20 cellular contexts compared by ENCODE assay signal in the genomic region with DNA sequence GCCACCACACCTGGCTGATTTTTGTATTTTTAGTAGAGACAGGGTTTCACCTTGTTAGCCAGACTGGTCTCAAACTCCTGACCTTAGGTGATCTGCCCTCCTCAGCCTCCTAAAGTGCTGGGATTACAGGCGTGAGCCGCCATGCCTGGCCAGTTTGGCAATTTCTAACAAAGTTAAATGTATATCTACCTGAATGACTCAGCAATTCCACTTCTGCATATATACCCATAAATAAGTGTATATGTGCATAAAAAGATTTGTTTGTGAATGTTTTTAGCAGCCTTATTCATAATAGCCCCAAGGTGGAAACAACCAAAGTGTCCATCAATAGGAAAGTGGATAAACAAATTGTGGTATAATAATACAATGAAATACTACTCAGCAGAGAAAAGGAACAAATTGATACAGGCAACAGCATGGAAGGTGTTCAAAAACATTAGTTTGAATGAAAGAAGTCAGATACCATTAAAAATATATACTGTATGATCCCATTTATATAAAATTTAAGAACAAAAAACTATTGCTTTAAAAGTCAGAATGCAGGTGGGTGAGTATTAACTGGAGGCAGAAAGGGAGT. TPM values are rescaled to one million over a fixed set of nuclear protein-coding genes. Genes with fewer than 3 reads are reported as not detected.
DNase-seq lines count a peak whose midpoint lies in the region; ATAC-seq, FAIRE-seq and TF ChIP-seq lines count a peak whose summit lies in the region.
"Had no signal": no experiment of that assay in that cellular context is flagged by ENCODE, and none has a peak within 500 bp of the region (broad histone marks: within the 10 kb centered on the region; RNA-seq: fewer than 3 reads in every experiment).

No MANE protein-coding gene starts in this region.

- H3K27ac ChIP-seq in HepG2 (ENCODE audit: extremely low read length, insufficient read depth, low read length) = no peak overlapping the region
- no peak overlapping the region for H3K27ac ChIP-seq in right lobe of liver
- no peak overlapping the region for H3K27ac ChIP-seq in K562 (ENCODE audit: extremely low read depth, low read depth, low read length)
- no peak overlapping the region for H3K27ac ChIP-seq in trophoblast cell (ENCODE audit: low read depth, low read length)
- H3K27ac ChIP-seq: 22Rv1, GM23248 had no signal

- H3K4ac ChIP-seq in trophoblast cell (ENCODE audit: low read depth, low read length) = no peak overlapping the region

- H4K91ac ChIP-seq in trophoblast cell (ENCODE audit: low read depth, low read length) = peak overlapping the region; percentile 11

- BruUV-seq in HepG2 (replicated peaks; lab: Mats Ljungman, UMichigan) (no TSS peak), K562 (replicated peaks; lab: Mats Ljungman, UMichigan) (no TSS peak)

- WGBS in HepG2 (ENCODE audit: low lambda C conversion rate) = 24% methylated on average over 2 of the region's 2 CpGs
- 95% methylated on average over 2 of the region's 2 CpGs for WGBS in right lobe of liver (ENCODE audit: insufficient coverage, low coverage, low lambda C conversion rate, missing lambda C conversion rate)
- 70% methylated on average over 2 of the region's 2 CpGs for WGBS in K562 (ENCODE audit: insufficient coverage, low coverage, missing lambda C conversion rate)
- no CpG with 5 or more reads among the region's 2 CpGs for WGBS in trophoblast cell (ENCODE audit: extremely low coverage, insufficient coverage, insufficient read length)

- H2BK12ac ChIP-seq in trophoblast cell (ENCODE audit: low read length) = no peak overlapping the region

- no peak overlapping the region for H2BK5ac ChIP-seq in trophoblast cell (ENCODE audit: low read depth, low read length, poor library complexity)

- CTCF ChIA-PET in HepG2 (lab: Yijun Ruan, JAX; ENCODE audit: low intra/inter-chr PET ratio, low total read pairs) = no interaction called here
- CTCF ChIA-PET in K562 (lab: Yijun Ruan, JAX; ENCODE audit: low intra/inter-chr PET ratio) = no interaction called here

- TF ChIP-seq CTCF in HepG2 (CRISPR knock-in tag; IDR thresholded peaks at IDR 0.05) (no peak), right lobe of liver (IDR thresholded peaks at IDR 0.05) (no peak), K562 (IDR thresholded peaks at IDR 0.05 in 2 of 3, conservative IDR thresholded peaks at IDR 0.05 in 1 of 3; ENCODE audit: insufficient read depth in 2 of 3, low read depth in 1 of 3, low read length in 3 of 3) (no peak)

- H3K79me2 ChIP-seq in HepG2 (ENCODE audit: insufficient read depth, low read length) (no peaks in the 10 kb centered on the region), K562 (ENCODE audit: control insufficient read depth, insufficient read depth, low read length) (no peaks in the 10 kb centered on the region), trophoblast cell (ENCODE audit: control insufficient read depth, insufficient read depth, low read length, poor library complexity) (no peaks in the 10 kb centered on the region)

- FAIRE-seq in HepG2 (lab: Jason Lieb, UNC) (no peak), K562 (lab: Jason Lieb, UNC) (no peak)
- FAIRE-seq: GM19239, H1 had no signal

- TF ChIP-seq POLR2A in HepG2 (IDR thresholded peaks at IDR 0.05; ENCODE audit: insufficient read depth in 1 of 2, low read depth in 2 of 2, low read length in 2 of 2) (no peak), right lobe of liver (IDR thresholded peaks at IDR 0.05) (no peak), K562 (conservative IDR thresholded peaks at IDR 0.05) (no peak)

- POLR2A ChIA-PET in HepG2 (lab: Yijun Ruan, JAX) = no interaction called here
- POLR2A ChIA-PET in K562 (lab: Yijun Ruan, JAX) = no interaction called here

- TF ChIP-seq EP300 in HepG2 (IDR thresholded peaks at IDR 0.05; ENCODE audit: low read depth in 2 of 2, low read length in 2 of 2) = no peak
- no peak for TF ChIP-seq EP300 in HepG2 (CRISPR knock-in tag; IDR thresholded peaks at IDR 0.05; ENCODE audit: borderline replicate concordance)
- TF ChIP-seq EP300 in K562 (IDR thresholded peaks at IDR 0.05; ENCODE audit: low read length) = no peak

- H3K4me1 ChIP-seq in HepG2 (ENCODE audit: insufficient read depth, low read length) (peaks cover 8% of the 10 kb centered on the region), right lobe of liver (no peaks in the 10 kb centered on the region), K562 (replicated peaks in 1 of 2; ENCODE audit: control insufficient read depth in 2 of 2, insufficient read depth in 2 of 2, low read length in 2 of 2) (peaks cover 8 to 12% of the 10 kb centered on the region in 2 experiments; a peak in 3 of 5 replicates), trophoblast cell (ENCODE audit: control insufficient read depth in 1 of 2, insufficient read depth in 2 of 2, low read length in 2 of 2) (peaks cover 0 to 2% of the 10 kb centered on the region in 2 experiments), HAP-1 (no peaks in the 10 kb centered on the region)

- H3K27me3 ChIP-seq in HepG2 (ENCODE audit: control insufficient read depth in 1 of 2, insufficient read depth in 2 of 2, low read length in 2 of 2) (no peaks in the 10 kb centered on the region), right lobe of liver (no peaks in the 10 kb centered on the region), K562 (ENCODE audit: control insufficient read depth in 2 of 2, insufficient read depth in 2 of 2, low read length in 2 of 2) (no peaks in the 10 kb centered on the region), trophoblast cell (ENCODE audit: insufficient read depth, low read length) (no peaks in the 10 kb centered on the region), HAP-1 (ENCODE audit: low read depth) (no peaks in the 10 kb centered on the region)

- no peak overlapping the region for H3K23ac ChIP-seq in trophoblast cell (ENCODE audit: low read length)

- H3K36me3 ChIP-seq in HepG2 (replicated peaks in 1 of 2; ENCODE audit: control insufficient read depth in 1 of 2, insufficient read depth in 2 of 2, low read length in 2 of 2) (no peaks in the 10 kb centered on the region), right lobe of liver (no peaks in the 10 kb centered on the region), K562 (ENCODE audit: control insufficient read depth, insufficient read depth, low read length) (no peaks in the 10 kb centered on the region), trophoblast cell (ENCODE audit: control insufficient read depth in 1 of 2, insufficient read depth in 2 of 2, low read length in 2 of 2) (no peaks in the 10 kb centered on the region), HAP-1 (replicated peaks) (no peaks in the 10 kb centered on the region)

- no peak overlapping the region for H2AK5ac ChIP-seq in trophoblast cell (ENCODE audit: low read length)

- H3K14ac ChIP-seq in trophoblast cell (ENCODE audit: low read length) = no peak overlapping the region

- no peaks in the 10 kb centered on the region for H3K79me1 ChIP-seq in trophoblast cell (ENCODE audit: low read length)

- no peak overlapping the region for H2AFZ ChIP-seq in HepG2 (ENCODE audit: low read length)
- no peak overlapping the region for H2AFZ ChIP-seq in K562 (ENCODE audit: low read depth, low read length)
- H2AFZ ChIP-seq in trophoblast cell (ENCODE audit: insufficient read depth, low read length, poor library complexity) = no peak overlapping the region
- H2AFZ ChIP-seq: GM23248 had no signal

- H3K4me2 ChIP-seq in HepG2 (ENCODE audit: low read depth, low read length) = no peak overlapping the region
- no peak overlapping the region for H3K4me2 ChIP-seq in K562 (ENCODE audit: insufficient read depth, low read length)
- H3K4me2 ChIP-seq in trophoblast cell (ENCODE audit: low read length) = no peak overlapping the region

- H3K9me3 ChIP-seq in HepG2 (ENCODE audit: low read length) (no peaks in the 10 kb centered on the region), right lobe of liver (no peaks in the 10 kb centered on the region), K562 (replicated peaks; ENCODE audit: control insufficient read depth, insufficient read depth, low read depth, low read length) (no peaks in the 10 kb centered on the region), trophoblast cell (ENCODE audit: insufficient read depth, low read depth, low read length) (no peaks in the 10 kb centered on the region), HAP-1 (no peaks in the 10 kb centered on the region)

- H3K4me3 ChIP-seq in HepG2 (replicated peaks in 1 of 3; ENCODE audit: insufficient read depth in 1 of 3, low read depth in 2 of 3, low read length in 3 of 3) = no peak overlapping the region
- H3K4me3 ChIP-seq in right lobe of liver = no peak overlapping the region
- no peak overlapping the region for H3K4me3 ChIP-seq in K562
- H3K4me3 ChIP-seq in trophoblast cell (ENCODE audit: low read depth, low read length) = no peak overlapping the region
- H3K4me3 ChIP-seq in HAP-1 = no peak overlapping the region
- H3K4me3 ChIP-seq: GM23248 had no signal

- no peak overlapping the region for H2BK120ac ChIP-seq in trophoblast cell (ENCODE audit: insufficient read depth, low read length, poor library complexity)

- H4K8ac ChIP-seq in trophoblast cell (ENCODE audit: low read depth, low read length) = no peak overlapping the region

- no peak overlapping the region for H4K12ac ChIP-seq in trophoblast cell (ENCODE audit: low read depth, low read length)

- ATAC-seq in HepG2 (no peak), right lobe of liver (no peak), K562 (no peak)
- ATAC-seq: HCT116 had no signal

- H3K18ac ChIP-seq in trophoblast cell (ENCODE audit: low read length) = no peak overlapping the region

- no peaks in the 10 kb centered on the region for H4K20me1 ChIP-seq in HepG2 (ENCODE audit: insufficient read depth, low read length)
- no peaks in the 10 kb centered on the region for H4K20me1 ChIP-seq in K562 (replicated peaks; ENCODE audit: control insufficient read depth, insufficient read depth, low read length)

- in situ Hi-C loops in HepG2 (cut with HindIII; ENCODE audit: extremely low pct_ligation_motif_present, low pct_unique_long_range_greater_than_20kb) = no loop called here
- in situ Hi-C loops in K562 (cut with MboI) = no loop called here
- in situ Hi-C loops in HAP-1 (cut with MboI; ENCODE audit: low sequenced_read_pairs) = no loop called here

- H3K9ac ChIP-seq in HepG2 (ENCODE audit: insufficient read depth, low read depth, low read length) (no peak overlapping the region), K562 (ENCODE audit: insufficient read depth in 1 of 2, low read depth in 2 of 2, low read length in 2 of 2) (no peak overlapping the region), trophoblast cell (ENCODE audit: low read length) (no peak overlapping the region)
- H3K9ac ChIP-seq: GM23248 had no signal

- no peaks in the 10 kb centered on the region for H3K9me1 ChIP-seq in K562 (ENCODE audit: control insufficient read depth, insufficient read depth, low read length)

- DNase-seq in HepG2 (ENCODE audit: low spot score) (no peak), right lobe of liver (no peak), K562 (ENCODE audit: extremely low read depth in 1 of 4, low spot score in 3 of 4) (no peak), trophoblast cell (no peak), NCI-H1694 treated with DMSO at 0.1 percent for 48 hours (lab: John Stamatoyannopoulos, UW) (no peak), HAP-1 (ENCODE audit: low spot score in 2 of 2) (no peak)
- DNase-seq: C1 segment of cervical spinal cord; Calu3; CD4-positive, alpha-beta memory T cell; COR-L47; DMS53; DMS79 treated with DMSO at 0.1 percent for 48 hours; GF-D8; GM23248; H7; HFFc6 had no signal

- intact Hi-C loops in HepG2 (cut with micrococcal nuclease; ENCODE audit: unreplicated experiment) = no loop called here
- intact Hi-C loops in right lobe of liver (cut with DNase I) = no loop called here
- intact Hi-C loops in K562 (cut with micrococcal nuclease) = no loop called here

- TF ChIP-seq RAD21 in HepG2 (CRISPR knock-in tag; IDR thresholded peaks at IDR 0.05) (no peak), K562 (CRISPR knock-in tag; conservative IDR thresholded peaks at IDR 0.05 in 1 of 2, IDR thresholded peaks at IDR 0.05 in 1 of 2) (no peak)

RNA-seq across cellular contexts. Expression of gene KIF13A, which starts 44.3 kb away (rescaled TPM):
- total RNA-seq in HepG2 (2016; rRNA removed; fragmentation: Illumina TruSeq; extraction: Trizol) (37.2 and 48.3 TPM in 2 replicates), right lobe of liver (10 to 100 TPM; 17.7 to 19.4 (median 18.4) TPM), K562 (2014; rRNA removed) (21.0 and 30.1 TPM in 2 replicates), K562 (2014; rRNA removed; fragmentation: Illumina TruSeq; extraction: Trizol) (37.5 and 39.3 TPM in 2 replicates), K562 (2015; rRNA removed; fragmentation: Illumina TruSeq; extraction: Trizol) (43.2 and 44.3 TPM in 2 replicates), K562 (2021) (30.1 and 33.8 TPM in 2 replicates)
- 12.1 and 13.7 TPM in 2 replicates for total RNA-seq in HepG2 (2016; cell fraction: cytosol; rRNA removed; fragmentation: Illumina TruSeq; extraction: Trizol; ENCODE audit: low read depth)
- total RNA-seq in HepG2 (2016; cell fraction: insoluble cytoplasmic fraction; rRNA removed; fragmentation: Illumina TruSeq; extraction: Trizol) = 35.4 and 47.0 TPM in 2 replicates
- 23.2 and 29.0 TPM in 2 replicates for total RNA-seq in HepG2 (2016; cell fraction: membrane; rRNA removed; fragmentation: Illumina TruSeq; extraction: Trizol)
- total RNA-seq in HepG2 (2016; cell fraction: nucleus; rRNA removed; fragmentation: Illumina TruSeq; extraction: Trizol) = 37.1 and 42.5 TPM in 2 replicates
- polyA plus RNA-seq in HepG2 (2011; rRNA removed) (19.5 and 21.1 TPM in 2 replicates), K562 (2011; rRNA removed) (29.5 and 31.8 TPM in 2 replicates), K562 (2014; fragmentation: Illumina TruSeq; extraction: Trizol) (28.2 and 29.7 TPM in 2 replicates), K562 (2014; fragmentation: Nextera tagmentation; extraction: Ambion mirVana) (1 to 10 TPM; 3.6 to 4.3 TPM), K562 (2014; rRNA removed) (22.5 and 22.6 TPM in 2 replicates)
- polyA plus RNA-seq in HepG2 (2011; cell fraction: cytosol; rRNA removed) = 14.7 and 19.5 TPM in 2 replicates
- polyA plus RNA-seq in HepG2 (2011; cell fraction: nucleus; rRNA removed) = 16.8 and 17.7 TPM in 2 replicates
- 17.5 and 22.9 TPM in 2 replicates for polyA plus RNA-seq in HepG2 (2012)
- polyA plus RNA-seq in HepG2 (2016; cell fraction: cytosol; fragmentation: Illumina TruSeq; extraction: Trizol; ENCODE audit: low read depth) = 12.4 and 13.8 TPM in 2 replicates
- 33.5 and 35.2 TPM in 2 replicates for polyA plus RNA-seq in HepG2 (2016; cell fraction: insoluble cytoplasmic fraction; fragmentation: Illumina TruSeq; extraction: Trizol; ENCODE audit: low read depth)
- polyA plus RNA-seq in HepG2 (2016; cell fraction: membrane; fragmentation: Illumina TruSeq; extraction: Trizol; ENCODE audit: low read depth) = 17.4 and 21.2 TPM in 2 replicates
- 32.6 and 33.2 TPM in 2 replicates for polyA plus RNA-seq in HepG2 (2016; cell fraction: nucleus; fragmentation: Illumina TruSeq; extraction: Trizol; ENCODE audit: insufficient read depth, low read depth)
- polyA minus RNA-seq in HepG2 (2011; rRNA and poly(A)+ RNA removed; ENCODE audit: low replicate concordance) = 22.0 and 49.6 TPM in 2 replicates
- polyA minus RNA-seq in HepG2 (2011; cell fraction: cytosol; rRNA and poly(A)+ RNA removed) = 22.4 TPM in 2 replicates
- 55.1 and 57.9 TPM in 2 replicates for polyA minus RNA-seq in HepG2 (2011; cell fraction: nucleus; rRNA and poly(A)+ RNA removed)
- total RNA-seq in K562 (2011; cell fraction: chromatin; rRNA removed; ENCODE audit: low replicate concordance) = 104 and 140 TPM in 2 replicates
- 46.7 and 52.6 TPM in 2 replicates for total RNA-seq in K562 (2011; cell fraction: nucleolus; rRNA removed)
- 47.2 and 119 TPM in 2 replicates for total RNA-seq in K562 (2011; cell fraction: nucleoplasm; rRNA removed)
- 15.8 and 22.8 TPM in 2 replicates for polyA plus RNA-seq in K562 (2011; cell fraction: cytosol; rRNA removed)
- 33.0 and 34.3 TPM in 2 replicates for polyA plus RNA-seq in K562 (2011; cell fraction: nucleus; rRNA removed)
- 25.3 and 25.9 TPM in 2 replicates for polyA plus RNA-seq in K562 (2012)
- polyA minus RNA-seq in K562 (2011; rRNA and poly(A)+ RNA removed) = 58.2 and 66.9 TPM in 2 replicates
- 27.8 and 31.0 TPM in 2 replicates for polyA minus RNA-seq in K562 (2011; cell fraction: cytosol; rRNA and poly(A)+ RNA removed)
- 52.9 and 92.3 TPM in 2 replicates for polyA minus RNA-seq in K562 (2011; cell fraction: nucleus; rRNA and poly(A)+ RNA removed)
- polyA plus RNA-seq in trophoblast cell (2013) = 53.4 and 54.2 TPM in 2 replicates

Comparison
In these comparisons a context has a peak if more than half of its experiments do, and no peak if none do; other contexts are left out.
1. Of the 241 proteins assayed by ChIP-seq in both HepG2 and K562: peak only in HepG2: none; only in K562: MAFG, NFE2, NFE2L1 and ZBTB33; in both: MAFF; in neither: 235; mixed calls (peak in some experiments, not most) for 1.